1 cellular context compared by ENCODE assay signal in the genomic region with DNA sequence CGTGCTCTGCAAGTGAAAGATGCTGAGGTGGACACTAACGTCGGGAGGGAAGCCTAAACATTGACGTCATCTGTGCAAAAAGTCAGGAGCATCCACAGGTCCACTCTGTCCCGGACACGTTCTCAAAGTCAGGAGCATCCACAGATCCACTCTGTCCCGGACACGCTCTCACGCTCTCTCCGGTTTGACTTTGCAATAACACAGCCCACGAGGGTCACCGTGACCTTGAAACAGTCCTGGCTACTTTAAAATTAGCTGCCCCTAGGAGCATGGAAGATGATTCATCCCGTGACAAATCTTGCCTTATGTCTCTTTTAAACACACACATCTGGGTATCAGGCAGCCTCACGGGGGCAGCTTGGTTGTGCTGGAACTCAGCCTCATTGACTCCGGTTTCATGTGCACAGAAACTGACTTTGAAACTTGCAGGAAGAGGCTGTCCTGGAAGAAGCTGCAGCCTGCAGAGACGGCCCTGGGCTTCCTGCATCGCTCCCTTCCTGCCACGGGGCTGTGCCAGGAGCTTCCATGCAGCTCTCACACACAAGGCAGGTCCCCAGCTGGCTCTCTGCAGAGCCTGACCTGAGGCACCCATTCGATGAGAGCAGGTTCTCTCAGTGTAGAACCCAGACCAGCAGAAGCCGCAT.
TF ChIP-seq lines count a peak whose summit lies in the region.

No MANE protein-coding gene starts in this region.

TF ChIP-seq in K562, 482 proteins besides CTCF, POLR2A, EP300 and RAD21 (continued from another document):
- TF ChIP-seq ESRRA (IDR thresholded peaks at IDR 0.05; ENCODE audit: borderline replicate concordance, low read depth) (peak; percentile 69; the same call in 1 of the 2 replicates), KLF10 (CRISPR knock-in tag; IDR thresholded peaks at IDR 0.05) (no peak), CBFA2T3 (IDR thresholded peaks at IDR 0.05) (peak; percentile 38; the same call in 1 of the 2 replicates), KDM4B (IDR thresholded peaks at IDR 0.05; ENCODE audit: borderline replicate concordance in 2 of 2, low read depth in 1 of 2) (no peak), CBX1 (IDR thresholded peaks at IDR 0.05; ENCODE audit: low read depth) (no peak), JUND (IDR thresholded peaks at IDR 0.05; ENCODE audit: borderline replicate concordance, low read depth, low read length) (peak; percentile 52; the same call in 1 of the 2 replicates), JUND (tag; IDR thresholded peaks at IDR 0.05; ENCODE audit: borderline replicate concordance, low read depth, low read length) (no peak; the same call in 2 of the 3 replicates), TEAD2 (tag; IDR thresholded peaks at IDR 0.05) (no peak), SUPT5H (IDR thresholded peaks at IDR 0.05) (no peak), NFXL1 (CRISPR knock-in tag; IDR thresholded peaks at IDR 0.05) (no peak), FOXK1 (CRISPR knock-in tag; IDR thresholded peaks at IDR 0.05; ENCODE audit: borderline replicate concordance) (no peak)
- TF ChIP-seq, protein P1, sequence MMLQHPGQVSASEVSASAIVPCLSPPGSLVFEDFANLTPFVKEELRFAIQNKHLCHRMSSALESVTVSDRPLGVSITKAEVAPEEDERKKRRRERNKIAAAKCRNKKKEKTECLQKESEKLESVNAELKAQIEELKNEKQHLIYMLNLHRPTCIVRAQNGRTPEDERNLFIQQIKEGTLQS (IDR thresholded peaks at IDR 0.05) = peak; percentile 80
- TF ChIP-seq, protein P1 (CRISPR knock-in tag; conservative IDR thresholded peaks at IDR 0.05) = no peak
- TF ChIP-seq, protein P2, sequence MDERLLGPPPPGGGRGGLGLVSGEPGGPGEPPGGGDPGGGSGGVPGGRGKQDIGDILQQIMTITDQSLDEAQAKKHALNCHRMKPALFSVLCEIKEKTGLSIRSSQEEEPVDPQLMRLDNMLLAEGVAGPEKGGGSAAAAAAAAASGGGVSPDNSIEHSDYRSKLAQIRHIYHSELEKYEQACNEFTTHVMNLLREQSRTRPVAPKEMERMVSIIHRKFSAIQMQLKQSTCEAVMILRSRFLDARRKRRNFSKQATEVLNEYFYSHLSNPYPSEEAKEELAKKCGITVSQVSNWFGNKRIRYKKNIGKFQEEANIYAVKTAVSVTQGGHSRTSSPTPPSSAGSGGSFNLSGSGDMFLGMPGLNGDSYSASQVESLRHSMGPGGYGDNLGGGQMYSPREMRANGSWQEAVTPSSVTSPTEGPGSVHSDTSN (CRISPR knock-in tag; IDR thresholded peaks at IDR 0.05; ENCODE audit: low read depth) = no peak
- TF ChIP-seq, protein P2 (tag; conservative IDR thresholded peaks at IDR 0.05; ENCODE audit: low read depth) = no peak
- TF ChIP-seq, protein P3, sequence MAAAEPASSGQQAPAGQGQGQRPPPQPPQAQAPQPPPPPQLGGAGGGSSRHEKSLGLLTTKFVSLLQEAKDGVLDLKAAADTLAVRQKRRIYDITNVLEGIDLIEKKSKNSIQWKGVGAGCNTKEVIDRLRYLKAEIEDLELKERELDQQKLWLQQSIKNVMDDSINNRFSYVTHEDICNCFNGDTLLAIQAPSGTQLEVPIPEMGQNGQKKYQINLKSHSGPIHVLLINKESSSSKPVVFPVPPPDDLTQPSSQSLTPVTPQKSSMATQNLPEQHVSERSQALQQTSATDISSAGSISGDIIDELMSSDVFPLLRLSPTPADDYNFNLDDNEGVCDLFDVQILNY (CRISPR knock-in tag; IDR thresholded peaks at IDR 0.05) = peak; percentile 61; the same call in 1 of the 2 replicates
- TF ChIP-seq, protein P4, sequence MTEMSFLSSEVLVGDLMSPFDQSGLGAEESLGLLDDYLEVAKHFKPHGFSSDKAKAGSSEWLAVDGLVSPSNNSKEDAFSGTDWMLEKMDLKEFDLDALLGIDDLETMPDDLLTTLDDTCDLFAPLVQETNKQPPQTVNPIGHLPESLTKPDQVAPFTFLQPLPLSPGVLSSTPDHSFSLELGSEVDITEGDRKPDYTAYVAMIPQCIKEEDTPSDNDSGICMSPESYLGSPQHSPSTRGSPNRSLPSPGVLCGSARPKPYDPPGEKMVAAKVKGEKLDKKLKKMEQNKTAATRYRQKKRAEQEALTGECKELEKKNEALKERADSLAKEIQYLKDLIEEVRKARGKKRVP (CRISPR knock-in tag; IDR thresholded peaks at IDR 0.05) = no peak
- TF ChIP-seq, protein P5, sequence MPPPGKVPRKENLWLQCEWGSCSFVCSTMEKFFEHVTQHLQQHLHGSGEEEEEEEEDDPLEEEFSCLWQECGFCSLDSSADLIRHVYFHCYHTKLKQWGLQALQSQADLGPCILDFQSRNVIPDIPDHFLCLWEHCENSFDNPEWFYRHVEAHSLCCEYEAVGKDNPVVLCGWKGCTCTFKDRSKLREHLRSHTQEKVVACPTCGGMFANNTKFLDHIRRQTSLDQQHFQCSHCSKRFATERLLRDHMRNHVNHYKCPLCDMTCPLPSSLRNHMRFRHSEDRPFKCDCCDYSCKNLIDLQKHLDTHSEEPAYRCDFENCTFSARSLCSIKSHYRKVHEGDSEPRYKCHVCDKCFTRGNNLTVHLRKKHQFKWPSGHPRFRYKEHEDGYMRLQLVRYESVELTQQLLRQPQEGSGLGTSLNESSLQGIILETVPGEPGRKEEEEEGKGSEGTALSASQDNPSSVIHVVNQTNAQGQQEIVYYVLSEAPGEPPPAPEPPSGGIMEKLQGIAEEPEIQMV (tag; conservative IDR thresholded peaks at IDR 0.05; ENCODE audit: low read depth) = no peak
- TF ChIP-seq, protein P6, sequence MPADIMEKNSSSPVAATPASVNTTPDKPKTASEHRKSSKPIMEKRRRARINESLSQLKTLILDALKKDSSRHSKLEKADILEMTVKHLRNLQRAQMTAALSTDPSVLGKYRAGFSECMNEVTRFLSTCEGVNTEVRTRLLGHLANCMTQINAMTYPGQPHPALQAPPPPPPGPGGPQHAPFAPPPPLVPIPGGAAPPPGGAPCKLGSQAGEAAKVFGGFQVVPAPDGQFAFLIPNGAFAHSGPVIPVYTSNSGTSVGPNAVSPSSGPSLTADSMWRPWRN (IDR thresholded peaks at IDR 0.05; ENCODE audit: low read depth) = no peak
TF ChIP-seq in K562: peak in this region for 11.
